Comparison of ENCODE assay signal across 18 cellular contexts in the genomic region with DNA sequence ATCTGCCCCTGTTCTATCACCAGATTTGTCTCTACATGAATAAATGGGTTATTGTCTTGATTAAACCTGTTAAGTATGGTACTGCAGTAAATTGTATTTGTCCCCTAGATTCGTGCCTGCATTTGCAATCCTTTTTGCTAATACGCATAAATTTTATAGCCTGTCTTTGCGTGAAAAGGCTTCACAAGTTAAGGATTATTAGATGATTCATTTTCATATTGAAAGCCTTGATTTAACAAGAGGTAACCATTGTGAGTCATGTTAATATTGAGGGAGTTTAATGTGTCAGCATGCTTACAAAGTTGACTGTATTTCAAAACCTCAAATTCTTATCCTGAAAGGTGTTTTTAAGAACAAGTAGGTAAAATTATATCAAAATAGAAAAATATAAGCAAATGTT.
A peak's percentile ranks its signal among the peaks of the same experiment; 100 is the strongest.
DNase-seq lines count a peak whose midpoint lies in the region; ATAC-seq lines count a peak whose summit lies in the region.
"Had no signal": no experiment of that assay in that cellular context is flagged by ENCODE, and none has a peak within 500 bp of the region (broad histone marks: within the 10 kb centered on the region; RNA-seq: fewer than 3 reads in every experiment).

No MANE protein-coding gene starts in this region.

- no peaks in the 10 kb centered on the region for H3K27me3 ChIP-seq in adipocyte (replicated peaks; ENCODE audit: control insufficient read depth, insufficient read depth, low read length)

- peaks cover 6% of the 10 kb centered on the region for H3K4me1 Mint-ChIP-seq in activated T-cell treated with anti-CD3 and anti-CD28 coated beads, Interleukin-2, amount 50 U/mL, for 72 hours (ENCODE audit: low read depth)
- peaks cover 6% of the 10 kb centered on the region for H3K4me1 Mint-ChIP-seq in stimulated activated effector memory CD8-positive, alpha-beta T cell treated with anti-CD3 and anti-CD28 coated beads, Interleukin-12 subunit alpha, Interleukin-12 subunit beta, amount 100 ng/mL, for 72 hours
- H3K4me1 Mint-ChIP-seq: activated naive CD4-positive, alpha-beta T cell treated with anti-CD3 and anti-CD28 coated beads, Interleukin-2, amount 50 U/mL, for 24 hours; immature natural killer cell; T-cell had no signal

- H3K36me3 Mint-ChIP-seq in activated T-cell treated with anti-CD3 and anti-CD28 coated beads, Interleukin-2, amount 50 U/mL, for 72 hours (ENCODE audit: insufficient read depth in 2 of 2), result no peaks in the 10 kb centered on the region
- no peaks in the 10 kb centered on the region for H3K36me3 Mint-ChIP-seq in stimulated activated effector memory CD8-positive, alpha-beta T cell treated with anti-CD3 and anti-CD28 coated beads, Interleukin-12 subunit alpha, Interleukin-12 subunit beta, amount 100 ng/mL, for 72 hours
- H3K36me3 Mint-ChIP-seq: activated naive CD4-positive, alpha-beta T cell treated with anti-CD3 and anti-CD28 coated beads, Interleukin-2, amount 50 U/mL, for 24 hours; immature natural killer cell; naive thymus-derived CD4-positive, alpha-beta T cell; T-cell had no signal

- peak overlapping the region; percentile 74 for H3K9ac ChIP-seq in adipocyte (ENCODE audit: low read length)

- H3K4me3 ChIP-seq in adipocyte (ENCODE audit: low read length), result no peak overlapping the region

- H3K36me3 ChIP-seq in adipocyte (ENCODE audit: control insufficient read depth, insufficient read depth, low read length, severe bottlenecking), result no peaks in the 10 kb centered on the region

- peak in 1 of 2 donors; percentile 47 for ATAC-seq in activated T-cell treated with anti-CD3 and anti-CD28 coated beads, Interleukin-2, amount 50 U/mL, for 72 hours (replicated peaks in 1 of 2)
- peak; percentile 86 for ATAC-seq in stimulated activated effector memory CD8-positive, alpha-beta T cell treated with anti-CD3 and anti-CD28 coated beads, Interleukin-12 subunit alpha, Interleukin-12 subunit beta, amount 100 ng/mL, for 72 hours
- no peak for ATAC-seq in HG03442 (IDR thresholded peaks at IDR 0.05; ENCODE audit: unreplicated experiment)
- ATAC-seq: naive thymus-derived CD4-positive, alpha-beta T cell; T-cell had no signal

- no peak for DNase-seq in activated T-cell treated with anti-CD3 and anti-CD28 coated beads, Interleukin-2, amount 50 U/mL, for 72 hours
- DNase-seq in activated T-cell treated with anti-CD3 and anti-CD28 coated beads for 4 hours (no peak), adipocyte (ENCODE audit: low read depth) (no peak), iris pigment epithelial cell (ENCODE audit: low read depth) (peak; percentile 74), head of caudate nucleus (no peak), cortex of kidney (lab: John Stamatoyannopoulos, UW) (no peak)
- DNase-seq in stimulated activated effector memory CD8-positive, alpha-beta T cell treated with anti-CD3 and anti-CD28 coated beads, Interleukin-12 subunit alpha, Interleukin-12 subunit beta, amount 100 ng/mL, for 72 hours (ENCODE audit: low spot score in 2 of 2), result no peak
- DNase-seq: DMS 273 treated with DMSO at 0.1 percent for 48 hours; erythroblast; immature natural killer cell; naive thymus-derived CD4-positive, alpha-beta T cell; NCI-H187 treated with DMSO at 0.1 percent for 48 hours; NCI-H446; posterior cingulate gyrus; Right ventricle myocardium superior; T-cell had no signal

- peaks cover 63% of the 10 kb centered on the region for H3K27me3 Mint-ChIP-seq in activated T-cell treated with anti-CD3 and anti-CD28 coated beads, Interleukin-2, amount 50 U/mL, for 72 hours (ENCODE audit: low read depth)

- H3K9me3 ChIP-seq in adipocyte (ENCODE audit: control insufficient read depth, low read length), result no peaks in the 10 kb centered on the region

- peak overlapping the region in 1 of 2 donors; percentile 33 for H3K4me3 Mint-ChIP-seq in activated T-cell treated with anti-CD3 and anti-CD28 coated beads, Interleukin-2, amount 50 U/mL, for 72 hours
- H3K4me3 Mint-ChIP-seq in stimulated activated effector memory CD8-positive, alpha-beta T cell treated with anti-CD3 and anti-CD28 coated beads, Interleukin-12 subunit alpha, Interleukin-12 subunit beta, amount 100 ng/mL, for 72 hours, result no peak overlapping the region
- H3K4me3 Mint-ChIP-seq: activated naive CD4-positive, alpha-beta T cell treated with anti-CD3 and anti-CD28 coated beads, Interleukin-2, amount 50 U/mL, for 24 hours; immature natural killer cell; naive thymus-derived CD4-positive, alpha-beta T cell; T-cell had no signal

- peak overlapping the region; percentile 4 for H3K27ac Mint-ChIP-seq in activated T-cell treated with anti-CD3 and anti-CD28 coated beads, Interleukin-2, amount 50 U/mL, for 72 hours
- H3K27ac Mint-ChIP-seq in stimulated activated effector memory CD8-positive, alpha-beta T cell treated with anti-CD3 and anti-CD28 coated beads, Interleukin-12 subunit alpha, Interleukin-12 subunit beta, amount 100 ng/mL, for 72 hours, result no peak overlapping the region
- H3K27ac Mint-ChIP-seq: activated naive CD4-positive, alpha-beta T cell treated with anti-CD3 and anti-CD28 coated beads, Interleukin-2, amount 50 U/mL, for 24 hours; immature natural killer cell; naive thymus-derived CD4-positive, alpha-beta T cell; T-cell had no signal

- intact Hi-C loops in head of caudate nucleus (cut with DNase I), result no loop called here

- H3K4me1 ChIP-seq in adipocyte (ENCODE audit: control insufficient read depth, insufficient read depth, low read length), result peaks cover 24% of the 10 kb centered on the region

- H3K9me3 Mint-ChIP-seq in activated T-cell treated with anti-CD3 and anti-CD28 coated beads, Interleukin-2, amount 50 U/mL, for 72 hours, result peaks cover 0 to 2% of the 10 kb centered on the region in 2 donors
- peaks cover 2% of the 10 kb centered on the region for H3K9me3 Mint-ChIP-seq in stimulated activated effector memory CD8-positive, alpha-beta T cell treated with anti-CD3 and anti-CD28 coated beads, Interleukin-12 subunit alpha, Interleukin-12 subunit beta, amount 100 ng/mL, for 72 hours
- H3K9me3 Mint-ChIP-seq: activated naive CD4-positive, alpha-beta T cell treated with anti-CD3 and anti-CD28 coated beads, Interleukin-2, amount 50 U/mL, for 24 hours; T-cell had no signal
